In genomic region chr3:14178247-14179113, GRCh38 we compare ENCODE assay signal across 1 cellular context.
A peak's percentile ranks its signal among the peaks of the same experiment; 100 is the strongest.
TF ChIP-seq lines count a peak whose summit lies in the region.

LSM3 (plus strand) TSS chr3:14178817; CDS start chr3:14178861, 44 bp downstream.
XPC (minus strand) TSS chr3:14178601; CDS start chr3:14178568, 33 bp downstream.

TF ChIP-seq in K562, 482 proteins besides CTCF, POLR2A, EP300 and RAD21 (continued from another document and continues in another):
- TF ChIP-seq SFPQ (IDR thresholded peaks at IDR 0.05; ENCODE audit: low read depth, low read length) (no peak), THAP12 (CRISPR knock-in tag; IDR thresholded peaks at IDR 0.05) (peak; percentile 81), ZNF830 (CRISPR knock-in tag; IDR thresholded peaks at IDR 0.05) (peak; percentile 71; the same call in 1 of the 2 replicates), NBN (IDR thresholded peaks at IDR 0.05; ENCODE audit: low read depth) (peak; percentile 44; the same call in 1 of the 2 replicates), MTA3 (IDR thresholded peaks at IDR 0.05; ENCODE audit: borderline replicate concordance) (peak; percentile 94), GTF2F1 (IDR thresholded peaks at IDR 0.05; ENCODE audit: low read depth, low read length) (peak; percentile 60; the same call in 1 of the 2 replicates), BCLAF1 (IDR thresholded peaks at IDR 0.05; ENCODE audit: borderline replicate concordance in 1 of 2, control insufficient read depth in 1 of 2, low read depth in 2 of 2, low read length in 1 of 2) (0 out of 4 replicates have a peak, but pooled peaks of 1 of the 2 experiments have one; percentile 54), ZBTB26 (CRISPR knock-in tag; IDR thresholded peaks at IDR 0.05) (no peak), SP1 (CRISPR knock-in tag; IDR thresholded peaks at IDR 0.05) (peak; percentile 98), RHOXF2B (CRISPR knock-in tag; conservative IDR thresholded peaks at IDR 0.05) (no peak; the same call in 1 of the 2 replicates), MLLT1 (IDR thresholded peaks at IDR 0.05) (peak; percentile 10 to 53; a peak in 2 of 4 replicates), ATF2 (CRISPR knock-in tag; IDR thresholded peaks at IDR 0.05) (no peak), ARHGAP35 (IDR thresholded peaks at IDR 0.05; ENCODE audit: partially characterized antibody) (peak; percentile 98), ETS1 (conservative IDR thresholded peaks at IDR 0.05; ENCODE audit: control insufficient read depth, low read depth, low read length) (peak; percentile 90; the same call in 1 of the 2 replicates), RERE (CRISPR knock-in tag; IDR thresholded peaks at IDR 0.05; ENCODE audit: borderline replicate concordance) (0 out of 2 replicates have a peak, but pooled peaks have one; percentile 85), RBBP5 (IDR thresholded peaks at IDR 0.05; ENCODE audit: borderline replicate concordance, insufficient read depth, low read length, poor library complexity, severe bottlenecking) (peak; percentile 96), MAZ (CRISPR knock-in tag; conservative IDR thresholded peaks at IDR 0.05 in 1 of 2, IDR thresholded peaks at IDR 0.05 in 1 of 2) (peak; percentile 90 to 91), PCBP2 (IDR thresholded peaks at IDR 0.05; ENCODE audit: low read depth, low read length, poor library complexity, severe bottlenecking) (no peak), POLR2AphosphoS5 (IDR thresholded peaks at IDR 0.05; ENCODE audit: control insufficient read depth, insufficient read depth, low read depth, low read length) (peak; percentile 94), ESRRB (CRISPR knock-in tag; IDR thresholded peaks at IDR 0.05; ENCODE audit: borderline replicate concordance) (no peak), EP400 (IDR thresholded peaks at IDR 0.05) (peak; percentile 91), ZNF707 (CRISPR knock-in tag; conservative IDR thresholded peaks at IDR 0.05) (no peak), SAFB (IDR thresholded peaks at IDR 0.05; ENCODE audit: borderline replicate concordance, low read depth, low read length) (peak; percentile 89), ZNF263 (CRISPR knock-in tag; IDR thresholded peaks at IDR 0.05; ENCODE audit: borderline replicate concordance) (peak; percentile 70; the same call in 1 of the 2 replicates), REST (CRISPR knock-in tag; IDR thresholded peaks at IDR 0.05; ENCODE audit: low read depth) (peak; percentile 81), CGGBP1 (CRISPR knock-in tag; IDR thresholded peaks at IDR 0.05) (0 out of 2 replicates have a peak, but pooled peaks have one; percentile 78)
